ENCODE assay signal across 23 cellular contexts in the genomic region with DNA sequence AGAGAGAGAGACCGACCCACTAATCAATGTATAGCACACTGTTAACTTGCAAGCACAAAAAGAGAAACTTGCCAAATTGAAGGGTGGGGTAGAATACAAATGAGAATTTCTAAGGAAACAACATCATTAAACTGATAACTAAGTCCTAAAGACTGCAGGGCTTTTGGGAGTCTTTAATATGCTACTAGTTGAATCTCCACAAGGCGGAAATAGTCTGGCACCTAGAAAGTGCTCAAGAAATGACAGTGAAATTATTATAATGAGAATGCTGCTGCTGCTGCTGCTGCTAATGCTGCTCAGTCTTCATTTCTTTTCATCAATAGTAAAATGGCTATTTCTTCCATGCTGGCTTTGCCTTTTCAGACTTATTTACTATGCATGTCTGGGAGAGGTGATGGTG.
A peak's percentile ranks its signal among the peaks of the same experiment; 100 is the strongest.
DNase-seq lines count a peak whose midpoint lies in the region; ATAC-seq and TF ChIP-seq lines count a peak whose summit lies in the region.
"Had no signal": no experiment of that assay in that cellular context is flagged by ENCODE, and none has a peak within 500 bp of the region (broad histone marks: within the 10 kb centered on the region; RNA-seq: fewer than 3 reads in every experiment).

No MANE protein-coding gene starts in this region.

- no peak overlapping the region for H3K4me2 ChIP-seq in GM23338

- no peak overlapping the region for H3K27ac ChIP-seq in GM23338 (ENCODE audit: low read depth)
- H3K27ac ChIP-seq: body of pancreas, esophagus squamous epithelium, heart right ventricle had no signal

- H3K4me1 ChIP-seq in GM23338 (ENCODE audit: insufficient read depth) = no peaks in the 10 kb centered on the region
- H3K4me1 ChIP-seq: body of pancreas, esophagus squamous epithelium, heart right ventricle had no signal

- H3K4me1 Mint-ChIP-seq in GM23338 = no peaks in the 10 kb centered on the region
- H3K4me1 Mint-ChIP-seq: activated naive CD4-positive, alpha-beta T cell treated with anti-CD3 and anti-CD28 coated beads, Interleukin-2, amount 50 U/mL, for 24 hours; nephron had no signal

- DNase-seq in AG10803 (ENCODE audit: low read depth) = peak; percentile 29
- DNase-seq in GM23338 (ENCODE audit: low spot score) = peak; percentile 17
- peak; percentile 22 for DNase-seq in astrocyte of the cerebellum (ENCODE audit: low read depth)
- peak; percentile 31 for DNase-seq in iris pigment epithelial cell (ENCODE audit: low read depth)
- DNase-seq in C1 segment of cervical spinal cord (lab: John Stamatoyannopoulos, UW) = no peak
- DNase-seq in UCSD-AML1 (lab: John Stamatoyannopoulos, UW; ENCODE audit: unreplicated experiment) = no peak
- DNase-seq in DMS79 treated with DMSO at 0.1 percent for 48 hours (lab: John Stamatoyannopoulos, UW) = no peak
- DNase-seq: activated CD4-positive, alpha-beta T cell treated with anti-CD3 and anti-CD28 coated beads, Interleukin-2, amount 50 U/mL, for 4 hours; activated T-cell treated with anti-CD3 and anti-CD28 coated beads, Interleukin-2, amount 50 U/mL, for 1 hour; body of pancreas; esophagus squamous epithelium; heart right ventricle; islet precursor cell; KBM-7; mesenchymal stem cell; NCI-H2171 treated with DMSO at 0.1 percent for 48 hours; NCI-H774; retina; RPMI8226 had no signal

- no peaks in the 10 kb centered on the region for H3K9me2 ChIP-seq in GM23338 (ENCODE audit: insufficient read depth)

- no peaks in the 10 kb centered on the region for H3K79me2 ChIP-seq in GM23338 (replicated peaks; ENCODE audit: insufficient read depth)

- no peak for ATAC-seq in GM23338
- ATAC-seq in GM21529 (IDR thresholded peaks at IDR 0.05; ENCODE audit: unreplicated experiment) = no peak
- ATAC-seq: body of pancreas, heart right ventricle had no signal

- peaks cover 12% of the 10 kb centered on the region; the same call in 1 of the 2 replicates for H3K36me3 ChIP-seq in GM23338 (ENCODE audit: insufficient read depth)

- no peaks in the 10 kb centered on the region for H3F3A ChIP-seq in GM23338 (replicated peaks; ENCODE audit: low read depth)

- in situ Hi-C loops in astrocyte of the cerebellum (cut with HindIII; ENCODE audit: low sequenced_read_pairs) = no loop called here

- no peaks in the 10 kb centered on the region for H3K9me3 Mint-ChIP-seq in GM23338
- H3K9me3 Mint-ChIP-seq: activated naive CD4-positive, alpha-beta T cell treated with anti-CD3 and anti-CD28 coated beads, Interleukin-2, amount 50 U/mL, for 24 hours; dendritic cell treated with granulocyte-macrophage colony-stimulating factor and Interleukin-4, amounts not matched to agents 40 ng/mL and 50 ng/mL, for 4 days; nephron had no signal

- H3K36me3 Mint-ChIP-seq in GM23338 (ENCODE audit: low read depth) = peaks cover 30% of the 10 kb centered on the region; the same call in 2 of the 3 replicates

- H3K27me3 ChIP-seq in GM23338 (ENCODE audit: insufficient read depth) = no peaks in the 10 kb centered on the region
- H3K27me3 ChIP-seq: body of pancreas, esophagus squamous epithelium, heart right ventricle had no signal

- H3K27me3 Mint-ChIP-seq in GM23338 (ENCODE audit: insufficient read depth, low read depth, poor library complexity) = no peaks in the 10 kb centered on the region
- H3K27me3 Mint-ChIP-seq: activated naive CD4-positive, alpha-beta T cell treated with anti-CD3 and anti-CD28 coated beads, Interleukin-2, amount 50 U/mL, for 24 hours; dendritic cell treated with granulocyte-macrophage colony-stimulating factor and Interleukin-4, amounts not matched to agents 40 ng/mL and 50 ng/mL, for 4 days had no signal

- H3K27ac Mint-ChIP-seq in GM23338 = no peak overlapping the region
- H3K27ac Mint-ChIP-seq: activated naive CD4-positive, alpha-beta T cell treated with anti-CD3 and anti-CD28 coated beads, Interleukin-2, amount 50 U/mL, for 24 hours; dendritic cell treated with granulocyte-macrophage colony-stimulating factor and Interleukin-4, amounts not matched to agents 40 ng/mL and 50 ng/mL, for 4 days; nephron had no signal

- H3K4me3 ChIP-seq in AG10803 (ENCODE audit: low read length) = no peak overlapping the region
- H3K4me3 ChIP-seq in GM23338 = no peak overlapping the region
- H3K4me3 ChIP-seq in astrocyte of the cerebellum (ENCODE audit: low read depth, low read length) = no peak overlapping the region
- H3K4me3 ChIP-seq: body of pancreas, esophagus squamous epithelium, heart right ventricle had no signal

- no peaks in the 10 kb centered on the region for H4K20me1 ChIP-seq in GM23338 (replicated peaks; ENCODE audit: insufficient read depth)

- no peak overlapping the region for H3K4me3 Mint-ChIP-seq in GM23338
- H3K4me3 Mint-ChIP-seq: activated naive CD4-positive, alpha-beta T cell treated with anti-CD3 and anti-CD28 coated beads, Interleukin-2, amount 50 U/mL, for 24 hours; dendritic cell treated with granulocyte-macrophage colony-stimulating factor and Interleukin-4, amounts not matched to agents 40 ng/mL and 50 ng/mL, for 4 days; nephron had no signal

- no peak overlapping the region for H2AFZ ChIP-seq in GM23338

- peak; percentile 34 for TF ChIP-seq CTCF in AG10803 (conservative IDR thresholded peaks at IDR 0.05; ENCODE audit: low read length)
- TF ChIP-seq CTCF in GM23338 (conservative IDR thresholded peaks at IDR 0.05; ENCODE audit: low read depth in 2 of 2) = no peak
- TF ChIP-seq CTCF in astrocyte of the cerebellum (IDR thresholded peaks at IDR 0.05; ENCODE audit: low read depth, low read length, missing control alignments) = peak; percentile 34

TF ChIP-seq in GM23338, 12 proteins besides CTCF, POLR2A, EP300 and RAD21 (continues in another document):
- TF ChIP-seq EZH2 (IDR thresholded peaks at IDR 0.05; ENCODE audit: low read depth, unreplicated experiment) = no peak
- TF ChIP-seq NANOG (IDR thresholded peaks at IDR 0.05; ENCODE audit: borderline replicate concordance) = no peak
- TF ChIP-seq, protein P1, sequence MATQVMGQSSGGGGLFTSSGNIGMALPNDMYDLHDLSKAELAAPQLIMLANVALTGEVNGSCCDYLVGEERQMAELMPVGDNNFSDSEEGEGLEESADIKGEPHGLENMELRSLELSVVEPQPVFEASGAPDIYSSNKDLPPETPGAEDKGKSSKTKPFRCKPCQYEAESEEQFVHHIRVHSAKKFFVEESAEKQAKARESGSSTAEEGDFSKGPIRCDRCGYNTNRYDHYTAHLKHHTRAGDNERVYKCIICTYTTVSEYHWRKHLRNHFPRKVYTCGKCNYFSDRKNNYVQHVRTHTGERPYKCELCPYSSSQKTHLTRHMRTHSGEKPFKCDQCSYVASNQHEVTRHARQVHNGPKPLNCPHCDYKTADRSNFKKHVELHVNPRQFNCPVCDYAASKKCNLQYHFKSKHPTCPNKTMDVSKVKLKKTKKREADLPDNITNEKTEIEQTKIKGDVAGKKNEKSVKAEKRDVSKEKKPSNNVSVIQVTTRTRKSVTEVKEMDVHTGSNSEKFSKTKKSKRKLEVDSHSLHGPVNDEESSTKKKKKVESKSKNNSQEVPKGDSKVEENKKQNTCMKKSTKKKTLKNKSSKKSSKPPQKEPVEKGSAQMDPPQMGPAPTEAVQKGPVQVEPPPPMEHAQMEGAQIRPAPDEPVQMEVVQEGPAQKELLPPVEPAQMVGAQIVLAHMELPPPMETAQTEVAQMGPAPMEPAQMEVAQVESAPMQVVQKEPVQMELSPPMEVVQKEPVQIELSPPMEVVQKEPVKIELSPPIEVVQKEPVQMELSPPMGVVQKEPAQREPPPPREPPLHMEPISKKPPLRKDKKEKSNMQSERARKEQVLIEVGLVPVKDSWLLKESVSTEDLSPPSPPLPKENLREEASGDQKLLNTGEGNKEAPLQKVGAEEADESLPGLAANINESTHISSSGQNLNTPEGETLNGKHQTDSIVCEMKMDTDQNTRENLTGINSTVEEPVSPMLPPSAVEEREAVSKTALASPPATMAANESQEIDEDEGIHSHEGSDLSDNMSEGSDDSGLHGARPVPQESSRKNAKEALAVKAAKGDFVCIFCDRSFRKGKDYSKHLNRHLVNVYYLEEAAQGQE (IDR thresholded peaks at IDR 0.05; ENCODE audit: unreplicated experiment) = no peak
- no peak for TF ChIP-seq EZH2phosphoT487 (IDR thresholded peaks at IDR 0.05; ENCODE audit: unreplicated experiment)
- TF ChIP-seq CREB1 (CRISPR knock-in tag; IDR thresholded peaks at IDR 0.05; ENCODE audit: low read depth) = no peak
- TF ChIP-seq ZNF114 (CRISPR knock-in tag; IDR thresholded peaks at IDR 0.05) = no peak
- no peak for TF ChIP-seq POLR2AphosphoS5 (IDR thresholded peaks at IDR 0.05; ENCODE audit: low read depth)
- TF ChIP-seq, protein P2, sequence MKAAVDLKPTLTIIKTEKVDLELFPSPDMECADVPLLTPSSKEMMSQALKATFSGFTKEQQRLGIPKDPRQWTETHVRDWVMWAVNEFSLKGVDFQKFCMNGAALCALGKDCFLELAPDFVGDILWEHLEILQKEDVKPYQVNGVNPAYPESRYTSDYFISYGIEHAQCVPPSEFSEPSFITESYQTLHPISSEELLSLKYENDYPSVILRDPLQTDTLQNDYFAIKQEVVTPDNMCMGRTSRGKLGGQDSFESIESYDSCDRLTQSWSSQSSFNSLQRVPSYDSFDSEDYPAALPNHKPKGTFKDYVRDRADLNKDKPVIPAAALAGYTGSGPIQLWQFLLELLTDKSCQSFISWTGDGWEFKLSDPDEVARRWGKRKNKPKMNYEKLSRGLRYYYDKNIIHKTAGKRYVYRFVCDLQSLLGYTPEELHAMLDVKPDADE (IDR thresholded peaks at IDR 0.05) = no peak

Comparison
In these comparisons a context has a peak if more than half of its experiments do, and no peak if none do; other contexts are left out.
1. DNase-seq: peak in AG10803 (single experiment), GM23338 (single experiment), astrocyte of the cerebellum (single experiment) and iris pigment epithelial cell (single experiment); none in C1 segment of cervical spinal cord (0 of 14), UCSD-AML1 (single experiment) and DMS79 treated with DMSO at 0.1 percent for 48 hours (single experiment).
2. CTCF ChIP-seq: peak in AG10803 (single experiment) and astrocyte of the cerebellum (single experiment); none in GM23338 (0 of 2).